Comparison of ENCODE assay signal across 11 cellular contexts in the genomic region with DNA sequence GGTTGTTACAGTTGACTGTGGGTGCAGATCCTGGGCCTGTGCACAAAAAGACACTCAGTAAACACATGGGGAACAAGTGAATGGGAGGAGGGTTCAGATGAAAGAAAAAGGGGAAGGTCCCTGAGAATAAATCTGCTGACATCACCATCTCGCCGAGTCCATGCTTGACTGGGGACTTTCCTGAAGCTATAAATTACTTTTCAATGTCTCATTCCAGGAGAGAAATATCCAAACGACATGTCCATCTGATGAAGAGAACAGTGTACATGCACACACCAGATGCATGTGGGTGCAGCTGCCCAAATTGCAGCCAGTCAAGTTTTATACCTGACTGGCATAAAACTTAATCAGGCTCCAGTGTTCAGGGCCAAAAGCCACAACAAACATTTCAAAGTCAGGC.
"Had no signal": no experiment of that assay in that cellular context is flagged by ENCODE, and none has a peak within 500 bp of the region (broad histone marks: within the 10 kb centered on the region; RNA-seq: fewer than 3 reads in every experiment).

No MANE protein-coding gene starts in this region.

- DNase-seq: activated CD4-positive, CD25-positive, alpha-beta regulatory T cell treated with anti-CD3 and anti-CD28 coated beads, Interleukin-2, amount 50 U/mL, for 72 hours; anterior cingulate cortex; dorsolateral prefrontal cortex; hypothalamus; retina; uterus had no signal

- H3K27me3 ChIP-seq: dorsolateral prefrontal cortex, neutrophil, thyroid gland, uterus had no signal

- H3K4me1 ChIP-seq: thyroid gland, uterus had no signal

- H3K36me3 ChIP-seq: neutrophil, thyroid gland, uterus had no signal

- H3K36me3 Mint-ChIP-seq: activated naive CD4-positive, alpha-beta T cell treated with anti-CD3 and anti-CD28 coated beads, Interleukin-2, amount 50 U/mL, for 72 hours; mesothelial cell of epicardium had no signal

- H3K27ac Mint-ChIP-seq: activated naive CD4-positive, alpha-beta T cell treated with anti-CD3 and anti-CD28 coated beads, Interleukin-2, amount 50 U/mL, for 72 hours; mesothelial cell of epicardium; T-helper 2 cell treated with Interferon-gamma antibody and Interleukin-4, amounts not matched to agents 5 μg/mL and 100 μg/mL, for 36 hours had no signal

- H3K27ac ChIP-seq: dorsolateral prefrontal cortex, neutrophil, thyroid gland, uterus had no signal

- H3K4me1 Mint-ChIP-seq: mesothelial cell of epicardium had no signal

- H3K9me3 Mint-ChIP-seq: activated naive CD4-positive, alpha-beta T cell treated with anti-CD3 and anti-CD28 coated beads, Interleukin-2, amount 50 U/mL, for 72 hours; mesothelial cell of epicardium; T-helper 2 cell treated with Interferon-gamma antibody and Interleukin-4, amounts not matched to agents 5 μg/mL and 100 μg/mL, for 36 hours had no signal

- H3K4me3 ChIP-seq: dorsolateral prefrontal cortex, thyroid gland, uterus had no signal

- H3K9me3 ChIP-seq: neutrophil, thyroid gland, uterus had no signal

- H3K4me3 Mint-ChIP-seq: mesothelial cell of epicardium; T-helper 2 cell treated with Interferon-gamma antibody and Interleukin-4, amounts not matched to agents 5 μg/mL and 100 μg/mL, for 36 hours had no signal
